1 cellular context compared by ENCODE assay signal in genomic region chr10:33899578-33900531, GRCh38.
TF ChIP-seq lines count a peak whose summit lies in the region.

No MANE protein-coding gene starts in this region.

TF ChIP-seq in liver, 16 proteins besides CTCF, POLR2A, EP300 and RAD21 (continued from another document):
- TF ChIP-seq HNF4A (conservative IDR thresholded peaks at IDR 0.05) = peak; percentile 65 to 83
- peak; percentile 77 for TF ChIP-seq FOXA2 (IDR thresholded peaks at IDR 0.05)
- no peak for TF ChIP-seq TAF1 (conservative IDR thresholded peaks at IDR 0.05)
- no peak for TF ChIP-seq REST (IDR thresholded peaks at IDR 0.05)
- no peak for TF ChIP-seq HNF4G (IDR thresholded peaks at IDR 0.05)
- TF ChIP-seq FOXA1 (IDR thresholded peaks at IDR 0.05) = peak; percentile 50
- peak; percentile 63 for TF ChIP-seq ZBTB33 (IDR thresholded peaks at IDR 0.05)
